In genomic region chr13:38309397-38309796, GRCh38 we compare ENCODE assay signal across 20 cellular contexts.
"Had no signal": no experiment of that assay in that cellular context is flagged by ENCODE, and none has a peak within 500 bp of the region (broad histone marks: within the 10 kb centered on the region; RNA-seq: fewer than 3 reads in every experiment).

No MANE protein-coding gene starts in this region.

- ATAC-seq: gastroesophageal sphincter; heart right ventricle; left lung; naive thymus-derived CD8-positive, alpha-beta T cell; pancreas; stimulated activated naive B cell treated with anti-CD40 and anti-IgM and Interleukin-4, amounts not matched to agents 10 μg/mL and 1 μg/mL and 100 μg/mL, for 72 hours; WTC11 had no signal

- H3K9me3 Mint-ChIP-seq: brain; central memory CD8-positive, alpha-beta T cell had no signal

- H3K36me3 Mint-ChIP-seq: activated naive CD8-positive, alpha-beta T cell; brain; memory B cell; stimulated activated naive B cell treated with anti-CD40 and anti-IgM and Interleukin-4, amounts not matched to agents 10 μg/mL and 1 μg/mL and 100 μg/mL, for 72 hours; WTC11 had no signal

- H3K27ac ChIP-seq: coronary artery, gastroesophageal sphincter, heart right ventricle, left lung, pancreas, transverse colon had no signal

- H3K36me3 ChIP-seq: gastroesophageal sphincter, heart right ventricle, left lung, pancreas, transverse colon had no signal

- H3K4me1 ChIP-seq: gastroesophageal sphincter, heart right ventricle, left lung, pancreas, transverse colon had no signal

- H3K4me3 ChIP-seq: coronary artery, gastroesophageal sphincter, heart right ventricle, left lung, pancreas, transverse colon had no signal

- DNase-seq: activated CD4-positive, alpha-beta T cell treated with anti-CD3 and anti-CD28 coated beads, Interleukin-2, amount 50 U/mL, for 1 hour; activated effector memory CD4-positive, alpha-beta T cell treated with Interleukin-2 at 50 U/mL for 16 hours; effector CD4-positive, alpha-beta T cell; heart right ventricle; left lung; naive thymus-derived CD8-positive, alpha-beta T cell; pancreas; stimulated activated naive B cell treated with anti-CD40 and anti-IgM and Interleukin-4, amounts not matched to agents 10 μg/mL and 1 μg/mL and 100 μg/mL, for 72 hours; substantia nigra; T-helper 2 cell; transverse colon had no signal

- H3K27ac Mint-ChIP-seq: activated naive CD8-positive, alpha-beta T cell; brain; memory B cell; naive thymus-derived CD8-positive, alpha-beta T cell; stimulated activated naive B cell treated with anti-CD40 and anti-IgM and Interleukin-4, amounts not matched to agents 10 μg/mL and 1 μg/mL and 100 μg/mL, for 72 hours; WTC11 had no signal

- FAIRE-seq: endothelial cell of umbilical vein, islet of Langerhans, pancreas had no signal

- H3K4me1 Mint-ChIP-seq: brain; central memory CD8-positive, alpha-beta T cell; memory B cell; stimulated activated naive B cell treated with anti-CD40 and anti-IgM and Interleukin-4, amounts not matched to agents 10 μg/mL and 1 μg/mL and 100 μg/mL, for 72 hours; WTC11 had no signal

- H3K27me3 ChIP-seq: gastroesophageal sphincter, heart right ventricle, left lung, pancreas, transverse colon had no signal

- H3K9me3 ChIP-seq: gastroesophageal sphincter, left lung, pancreas, transverse colon had no signal

- H3K4me3 Mint-ChIP-seq: activated naive CD8-positive, alpha-beta T cell; brain; central memory CD8-positive, alpha-beta T cell; memory B cell; naive thymus-derived CD8-positive, alpha-beta T cell; stimulated activated naive B cell treated with anti-CD40 and anti-IgM and Interleukin-4, amounts not matched to agents 10 μg/mL and 1 μg/mL and 100 μg/mL, for 72 hours; WTC11 had no signal

- H3K27me3 Mint-ChIP-seq: memory B cell; stimulated activated naive B cell treated with anti-CD40 and anti-IgM and Interleukin-4, amounts not matched to agents 10 μg/mL and 1 μg/mL and 100 μg/mL, for 72 hours had no signal
